Comparison of ENCODE assay signal across 1 cellular context in genomic region chr2:9539530-9539929, GRCh38.
TF ChIP-seq lines count a peak whose summit lies in the region.

No MANE protein-coding gene starts in this region.

TF ChIP-seq in SK-N-SH, 30 proteins besides CTCF, POLR2A, EP300 and RAD21 (continued from another document):
- TF ChIP-seq YY1 (IDR thresholded peaks at IDR 0.05; ENCODE audit: low read depth), result no peak
